In the genomic region with DNA sequence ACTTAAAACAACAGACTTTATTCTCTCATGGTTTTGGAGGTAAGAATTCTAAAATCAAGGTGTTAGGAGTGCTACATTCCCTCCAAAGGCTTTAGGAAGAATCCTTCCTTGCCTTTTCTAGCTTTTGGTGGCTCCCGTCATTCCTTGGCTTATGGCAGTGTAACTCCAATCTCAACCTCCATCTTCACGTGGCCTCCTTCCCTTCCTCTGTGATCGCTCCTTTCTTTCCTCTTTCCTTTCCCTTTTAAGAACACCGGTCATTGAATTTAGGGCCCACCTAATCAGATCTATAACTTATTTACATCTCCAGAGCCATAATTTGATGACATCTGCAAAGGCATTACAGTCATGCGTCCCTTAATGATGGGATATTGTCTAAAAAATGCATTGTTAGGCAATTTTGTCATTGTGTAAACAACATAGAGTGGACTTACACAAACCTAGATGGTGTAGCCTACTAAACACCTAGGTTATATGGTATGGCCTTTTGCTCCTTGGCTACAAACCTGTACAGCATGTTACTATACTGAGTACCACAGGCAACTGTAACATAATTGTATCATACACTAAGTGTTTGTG, we compare ENCODE assay signal across 21 cellular contexts. TPM values are rescaled to one million over a fixed set of nuclear protein-coding genes. Genes with fewer than 3 reads are reported as not detected.
"Had no signal": no experiment of that assay in that cellular context is flagged by ENCODE, and none has a peak within 500 bp of the region (broad histone marks: within the 10 kb centered on the region; RNA-seq: fewer than 3 reads in every experiment).

No MANE protein-coding gene starts in this region.

- DNase-seq: activated CD4-positive, alpha-beta memory T cell treated with anti-CD3 and anti-CD28 coated beads for 36 hours; activated CD4-positive, CD25-positive, alpha-beta regulatory T cell; activated gamma-delta T cell; activated T-cell treated with anti-CD3 and anti-CD28 coated beads, Interleukin-2, amount 50 U/mL, for 4 hours; anterior cingulate cortex; dorsolateral prefrontal cortex; esophagus squamous epithelium; foreskin melanocyte; head of caudate nucleus; mesendoderm; ovary; stimulated activated CD4-positive, alpha-beta T cell treated with anti-CD3 and anti-CD28 coated beads, Interleukin-4, amount 100 ng/mL, for 1 hour; stimulated activated CD8-positive, alpha-beta memory T cell treated with anti-CD3 and anti-CD28 coated beads, Interleukin-4, amount 100 ng/mL, for 48 hours; stimulated activated naive CD8-positive, alpha-beta T cell treated with anti-CD3 and anti-CD28 coated beads, Interleukin-15, Interleukin-2, amounts not matched to agents 100 U/mL and 50 U/mL, for 24 hours; T-helper 2 cell had no signal

- H3K36me3 Mint-ChIP-seq: activated CD4-positive, alpha-beta memory T cell treated with anti-CD3 and anti-CD28 coated beads for 36 hours; activated naive CD8-positive, alpha-beta T cell; type B pancreatic cell had no signal

- H3K27ac Mint-ChIP-seq: activated CD4-positive, alpha-beta memory T cell treated with anti-CD3 and anti-CD28 coated beads for 36 hours; activated naive CD8-positive, alpha-beta T cell; type B pancreatic cell had no signal

- H3K4me1 ChIP-seq: esophagus squamous epithelium, suprapubic skin had no signal

- H3K9me3 Mint-ChIP-seq: activated CD4-positive, alpha-beta memory T cell treated with anti-CD3 and anti-CD28 coated beads for 36 hours; activated T-cell treated with anti-CD3 and anti-CD28 coated beads, Interleukin-2, amount 50 U/mL, for 4 hours; type B pancreatic cell had no signal

- ATAC-seq: activated T-cell treated with anti-CD3 and anti-CD28 coated beads, Interleukin-2, amount 50 U/mL, for 4 hours; left lobe of liver; stimulated activated naive CD8-positive, alpha-beta T cell treated with anti-CD3 and anti-CD28 coated beads, Interleukin-15, Interleukin-2, amounts not matched to agents 100 U/mL and 50 U/mL, for 24 hours had no signal

- H3K4me3 ChIP-seq: dorsolateral prefrontal cortex, esophagus squamous epithelium, ovary, suprapubic skin had no signal

- H3K9me3 ChIP-seq: esophagus squamous epithelium, ovary, suprapubic skin had no signal

- H3K27me3 ChIP-seq: dorsolateral prefrontal cortex, esophagus squamous epithelium, ovary, suprapubic skin had no signal

- H3K27ac ChIP-seq: dorsolateral prefrontal cortex, esophagus squamous epithelium, ovary, suprapubic skin had no signal

- H3K36me3 ChIP-seq: esophagus squamous epithelium, ovary, suprapubic skin had no signal

- FAIRE-seq: bronchial epithelial cell had no signal

- H3K4me3 Mint-ChIP-seq: activated CD4-positive, alpha-beta memory T cell treated with anti-CD3 and anti-CD28 coated beads for 36 hours; activated naive CD8-positive, alpha-beta T cell; activated T-cell treated with anti-CD3 and anti-CD28 coated beads, Interleukin-2, amount 50 U/mL, for 4 hours; type B pancreatic cell had no signal

- H3K27me3 Mint-ChIP-seq: activated CD4-positive, alpha-beta memory T cell treated with anti-CD3 and anti-CD28 coated beads for 36 hours; type B pancreatic cell had no signal

RNA-seq across cellular contexts. Expression of a gene that starts 28.3 kb away (rescaled TPM):
- total RNA-seq: activated T-cell treated with anti-CD3 and anti-CD28 coated beads, Interleukin-2, amount 50 U/mL, for 4 hours; bronchial epithelial cell; esophagus squamous epithelium; left lobe of liver had no signal
- polyA plus RNA-seq: neural cell had no signal
